In the genomic region with DNA sequence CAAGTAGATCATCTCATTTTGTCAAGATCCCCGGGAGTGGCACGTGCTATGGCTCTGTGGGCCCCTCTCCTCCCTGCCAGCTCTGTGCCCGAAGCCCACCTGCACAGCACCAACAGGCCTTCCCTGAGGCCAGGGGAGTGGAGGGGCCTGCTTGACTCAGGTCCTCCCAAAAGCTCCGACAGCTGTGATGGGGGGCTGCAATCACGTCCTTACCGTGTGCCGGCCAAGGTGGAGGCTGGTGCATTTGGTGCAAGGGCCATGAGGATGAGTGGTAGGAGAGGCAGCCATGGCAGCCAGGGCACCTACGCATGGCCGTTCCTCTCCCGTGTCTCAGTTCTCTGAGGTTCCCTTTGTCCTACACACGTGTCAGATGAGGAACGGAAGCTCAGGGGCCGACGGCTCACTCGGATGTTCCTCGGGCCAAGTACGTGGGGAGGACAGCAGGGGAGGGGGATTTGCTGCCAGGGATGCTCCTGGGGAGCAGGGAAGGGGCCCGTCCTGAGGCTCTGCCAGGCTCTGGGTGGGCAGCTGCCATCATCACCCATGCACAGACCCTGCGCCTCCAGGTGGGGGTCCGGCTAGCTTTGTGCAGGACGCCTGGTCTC, we compare ENCODE assay signal across 26 cellular contexts.
"Had no signal": no experiment of that assay in that cellular context is flagged by ENCODE, and none has a peak within 500 bp of the region (broad histone marks: within the 10 kb centered on the region; RNA-seq: fewer than 3 reads in every experiment).

No MANE protein-coding gene starts in this region.

- H3K36me3 Mint-ChIP-seq: activated naive CD4-positive, alpha-beta T cell treated with anti-CD3 and anti-CD28 coated beads, Interleukin-2, amount 50 U/mL, for 24 hours; brain; stimulated activated naive B cell treated with anti-CD40 and anti-IgM and Interleukin-4, amounts not matched to agents 10 μg/mL and 1 μg/mL and 100 μg/mL, for 72 hours; type B pancreatic cell; WTC11 had no signal

- H3K4me1 ChIP-seq: foreskin keratinocyte, parathyroid adenoma had no signal

- H3K4me1 Mint-ChIP-seq: activated CD4-positive, alpha-beta T cell treated with anti-CD3 and anti-CD28 coated beads for 36 hours; activated naive CD4-positive, alpha-beta T cell treated with anti-CD3 and anti-CD28 coated beads, Interleukin-2, amount 50 U/mL, for 24 hours; stimulated activated naive B cell treated with anti-CD40 and anti-IgM and Interleukin-4, amounts not matched to agents 10 μg/mL and 1 μg/mL and 100 μg/mL, for 72 hours had no signal

- H3K4me3 Mint-ChIP-seq: activated CD4-positive, alpha-beta T cell treated with anti-CD3 and anti-CD28 coated beads for 36 hours; activated naive CD4-positive, alpha-beta T cell treated with anti-CD3 and anti-CD28 coated beads, Interleukin-2, amount 50 U/mL, for 24 hours; activated T-cell treated with anti-CD3 and anti-CD28 coated beads, Interleukin-2, amount 50 U/mL, for 4 hours; brain; nephron progenitor cell; stimulated activated naive B cell treated with anti-CD40 and anti-IgM and Interleukin-4, amounts not matched to agents 10 μg/mL and 1 μg/mL and 100 μg/mL, for 72 hours; type B pancreatic cell; WTC11 had no signal

- H3K9me3 Mint-ChIP-seq: activated naive CD4-positive, alpha-beta T cell treated with anti-CD3 and anti-CD28 coated beads, Interleukin-2, amount 50 U/mL, for 24 hours; activated T-cell treated with anti-CD3 and anti-CD28 coated beads, Interleukin-2, amount 50 U/mL, for 4 hours; nephron progenitor cell; stimulated activated naive B cell treated with anti-CD40 and anti-IgM and Interleukin-4, amounts not matched to agents 10 μg/mL and 1 μg/mL and 100 μg/mL, for 72 hours; type B pancreatic cell; WTC11 had no signal

- H3K27me3 Mint-ChIP-seq: activated CD4-positive, alpha-beta T cell treated with anti-CD3 and anti-CD28 coated beads for 36 hours; activated naive CD4-positive, alpha-beta T cell treated with anti-CD3 and anti-CD28 coated beads, Interleukin-2, amount 50 U/mL, for 24 hours; brain; stimulated activated naive B cell treated with anti-CD40 and anti-IgM and Interleukin-4, amounts not matched to agents 10 μg/mL and 1 μg/mL and 100 μg/mL, for 72 hours had no signal

- H3K27ac Mint-ChIP-seq: activated CD4-positive, alpha-beta T cell treated with anti-CD3 and anti-CD28 coated beads for 36 hours; activated naive CD4-positive, alpha-beta T cell treated with anti-CD3 and anti-CD28 coated beads, Interleukin-2, amount 50 U/mL, for 24 hours; brain; nephron progenitor cell; stimulated activated naive B cell treated with anti-CD40 and anti-IgM and Interleukin-4, amounts not matched to agents 10 μg/mL and 1 μg/mL and 100 μg/mL, for 72 hours; type B pancreatic cell; WTC11 had no signal

- ATAC-seq: activated CD4-positive, alpha-beta T cell treated with anti-CD3 and anti-CD28 coated beads for 36 hours; activated T-cell treated with anti-CD3 and anti-CD28 coated beads, Interleukin-2, amount 50 U/mL, for 4 hours; foreskin keratinocyte; left colon; sciatic nerve; stimulated activated naive B cell treated with anti-CD40 and anti-IgM and Interleukin-4, amounts not matched to agents 10 μg/mL and 1 μg/mL and 100 μg/mL, for 72 hours; WTC11 had no signal

- H3K9ac ChIP-seq: parathyroid adenoma had no signal

- H3K27me3 ChIP-seq: foreskin keratinocyte had no signal

- H3K4me3 ChIP-seq: smooth muscle cell had no signal

- H3K27ac ChIP-seq: foreskin keratinocyte, parathyroid adenoma had no signal

- DNase-seq: activated CD4-positive, alpha-beta T cell treated with anti-CD3 and anti-CD28 coated beads for 36 hours; activated CD4-positive, alpha-beta T cell treated with anti-CD3 and anti-CD28 coated beads, Interleukin-2, amount 50 U/mL, for 4 hours; activated CD8-positive, alpha-beta memory T cell treated with anti-CD3 and anti-CD28 coated beads for 24 hours; activated CD8-positive, alpha-beta memory T cell treated with anti-CD3 and anti-CD28 coated beads, Interleukin-2, amount 50 U/mL, for 48 hours; activated T-cell treated with anti-CD3 and anti-CD28 coated beads, Interleukin-2, amount 50 U/mL, for 4 hours; anterior cingulate cortex; caudate nucleus; dermis blood vessel endothelial cell; effector CD8-positive, alpha-beta T cell; foreskin keratinocyte; hippocampal formation; left colon; midbrain; nephron progenitor cell; nucleus accumbens; stimulated activated CD4-positive, alpha-beta T cell treated with anti-CD3 and anti-CD28 coated beads, Interleukin-2, amount 100 ng/mL, for 48 hours; stimulated activated CD8-positive, alpha-beta memory T cell treated with anti-CD3 and anti-CD28 coated beads, Interleukin-4, amount 100 ng/mL, for 48 hours; stimulated activated naive B cell treated with anti-CD40 and anti-IgM and Interleukin-4, amounts not matched to agents 10 μg/mL and 1 μg/mL and 100 μg/mL, for 72 hours; T-helper 9 cell had no signal
